In genomic region chr10:92241501-92241900, GRCh38 we compare ENCODE assay signal across 2 cellular contexts.
TF ChIP-seq lines count a peak whose summit lies in the region.

No MANE protein-coding gene starts in this region.

TF ChIP-seq in SK-N-SH, 30 proteins besides CTCF, POLR2A, EP300 and RAD21 (continued from another document):
- no peak for TF ChIP-seq ZBTB33 (IDR thresholded peaks at IDR 0.05; ENCODE audit: borderline replicate concordance, low read depth)
- no peak for TF ChIP-seq USF2 (IDR thresholded peaks at IDR 0.05; ENCODE audit: borderline replicate concordance, low read depth, low read length)
- no peak for TF ChIP-seq YY1 (IDR thresholded peaks at IDR 0.05; ENCODE audit: low read depth)
- no peak for TF ChIP-seq PBX3 (IDR thresholded peaks at IDR 0.05)
- TF ChIP-seq TEAD4 (IDR thresholded peaks at IDR 0.05; ENCODE audit: borderline replicate concordance, insufficient read depth): no peak
- TF ChIP-seq ELF1 (IDR thresholded peaks at IDR 0.05): no peak
- TF ChIP-seq TAF1 (IDR thresholded peaks at IDR 0.05; ENCODE audit: borderline replicate concordance, low read depth, low read length): no peak
- no peak for TF ChIP-seq FOXJ3 (CRISPR knock-in tag; IDR thresholded peaks at IDR 0.05)
- TF ChIP-seq MAX (IDR thresholded peaks at IDR 0.05; ENCODE audit: low read depth): no peak
- no peak for TF ChIP-seq FOSL2 (IDR thresholded peaks at IDR 0.05; ENCODE audit: borderline replicate concordance, low read depth)
- no peak for TF ChIP-seq CHD2 (IDR thresholded peaks at IDR 0.05; ENCODE audit: low read length, partially characterized antibody)
- no peak for TF ChIP-seq RFX5 (IDR thresholded peaks at IDR 0.05; ENCODE audit: low read length)

TF ChIP-seq in SK-N-SH treated with all-trans-retinoic acid at 6 μM for 48 hours, 23 proteins besides CTCF, POLR2A, EP300 and RAD21 (continued from another document):
- TF ChIP-seq TSHZ2 (CRISPR knock-in tag; IDR thresholded peaks at IDR 0.05) (no peak), SNAI2 (CRISPR knock-in tag; IDR thresholded peaks at IDR 0.05) (no peak), ZNF8 (CRISPR knock-in tag; IDR thresholded peaks at IDR 0.05) (no peak), TOX (CRISPR knock-in tag; IDR thresholded peaks at IDR 0.05; ENCODE audit: borderline replicate concordance) (no peak), ZNF70 (CRISPR knock-in tag; IDR thresholded peaks at IDR 0.05) (no peak), CSDC2 (CRISPR knock-in tag; IDR thresholded peaks at IDR 0.05) (no peak), POU6F1 (CRISPR knock-in tag; IDR thresholded peaks at IDR 0.05; ENCODE audit: borderline replicate concordance, low read depth) (no peak), RARB (CRISPR knock-in tag; IDR thresholded peaks at IDR 0.05) (no peak), TCF4 (CRISPR knock-in tag; IDR thresholded peaks at IDR 0.05; ENCODE audit: borderline replicate concordance) (no peak), BACH2 (CRISPR knock-in tag; IDR thresholded peaks at IDR 0.05; ENCODE audit: borderline replicate concordance) (no peak)
